1 cellular context compared by ENCODE assay signal in genomic region chr3:197225579-197225978, GRCh38.
TF ChIP-seq lines count a peak whose summit lies in the region.

No MANE protein-coding gene starts in this region.

TF ChIP-seq in SK-N-SH, 30 proteins besides CTCF, POLR2A, EP300 and RAD21 (continued from another document):
- no peak for TF ChIP-seq USF1 (IDR thresholded peaks at IDR 0.05; ENCODE audit: borderline replicate concordance, low read depth)
